In the genomic region with DNA sequence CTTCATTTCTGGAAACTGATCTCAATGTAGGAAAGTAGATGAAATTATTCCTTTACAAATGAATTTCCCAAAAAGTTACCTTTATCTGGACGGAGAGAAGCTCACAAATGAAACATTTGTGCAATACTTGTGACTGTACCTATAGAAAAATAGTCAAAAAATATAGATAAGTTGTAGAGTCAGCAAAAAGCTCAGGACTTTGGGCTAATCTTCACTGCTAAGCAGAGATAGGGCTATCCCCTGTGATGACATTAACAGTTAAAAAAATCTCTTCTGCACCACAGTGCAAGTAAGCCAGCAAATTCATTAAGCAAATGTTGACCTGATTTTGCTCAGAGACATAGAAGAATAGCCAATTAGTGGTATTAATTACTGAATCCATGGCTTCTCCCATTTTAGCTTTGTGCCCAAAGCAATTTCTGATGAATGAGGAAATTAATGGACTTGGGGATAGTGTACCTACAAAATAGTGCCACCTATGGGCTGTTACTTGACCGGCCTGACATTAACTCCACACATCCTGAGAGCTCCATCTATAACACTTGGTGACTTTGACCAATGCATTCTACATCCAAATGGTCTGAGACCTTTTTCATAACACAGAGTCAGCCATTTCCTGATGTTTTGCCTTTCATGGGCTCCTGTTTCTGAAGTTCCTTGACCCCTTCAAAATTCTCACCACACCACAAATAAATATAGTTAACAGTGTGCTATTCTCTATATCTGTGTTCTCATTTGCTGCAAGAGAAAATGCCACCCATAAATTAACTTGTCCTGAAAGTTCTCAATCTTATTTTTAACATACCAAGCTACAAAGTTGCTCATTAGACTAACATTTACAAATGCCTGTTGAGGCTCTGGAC, we compare ENCODE assay signal across 8 cellular contexts.
DNase-seq lines count a peak whose midpoint lies in the region; ATAC-seq and TF ChIP-seq lines count a peak whose summit lies in the region.

No MANE protein-coding gene starts in this region.

- no peak overlapping the region for H3K4me3 ChIP-seq in endodermal cell (ENCODE audit: low read length)

- H3K9ac ChIP-seq in endodermal cell (ENCODE audit: extremely low read depth, low read length, poor library complexity, severe bottlenecking), result no peak overlapping the region

- CTCF ChIA-PET in activated naive CD4-positive, alpha-beta T cell treated with anti-CD3 and anti-CD28 coated beads, Interleukin-2, amount 10 ng/mL, durations not matched to agents 7 days and 5 days (lab: Charles Lee), result interaction anchor here (0.5 to 3.9 kb wide), 22 partner anchors 10 to 731 kb away, joined by 3 to 56 read pairs (median 5); no protein-coding TSS in a partner anchor

- no peaks in the 10 kb centered on the region for H3K9me3 Mint-ChIP-seq in activated naive CD4-positive, alpha-beta T cell treated with anti-CD3 and anti-CD28 coated beads, Interleukin-2, amount 50 U/mL, for 72 hours
- H3K9me3 Mint-ChIP-seq in activated naive CD4-positive, alpha-beta T cell treated with anti-CD3 and anti-CD28 coated beads, Interleukin-2, amount 10 ng/mL, durations not matched to agents 7 days and 5 days, result no peaks in the 10 kb centered on the region
- H3K9me3 Mint-ChIP-seq in endodermal cell (no peaks in the 10 kb centered on the region), nephron (no peaks in the 10 kb centered on the region)

- no peaks in the 10 kb centered on the region for H3K9me3 ChIP-seq in endodermal cell (ENCODE audit: control insufficient read depth, low read length)

- H3K36me3 Mint-ChIP-seq in activated naive CD4-positive, alpha-beta T cell treated with anti-CD3 and anti-CD28 coated beads, Interleukin-2, amount 50 U/mL, for 72 hours, result no peaks in the 10 kb centered on the region
- H3K36me3 Mint-ChIP-seq in activated naive CD4-positive, alpha-beta T cell treated with anti-CD3 and anti-CD28 coated beads, Interleukin-2, amount 10 ng/mL, durations not matched to agents 7 days and 5 days, result no peaks in the 10 kb centered on the region
- H3K36me3 Mint-ChIP-seq in endodermal cell (ENCODE audit: low read depth) (no peaks in the 10 kb centered on the region), nephron (ENCODE audit: low read depth) (no peaks in the 10 kb centered on the region)

- no peaks in the 10 kb centered on the region for H3K36me3 ChIP-seq in endodermal cell (ENCODE audit: control insufficient read depth, insufficient read depth, low read length)

- no peak overlapping the region for H3K27ac Mint-ChIP-seq in activated naive CD4-positive, alpha-beta T cell treated with anti-CD3 and anti-CD28 coated beads, Interleukin-2, amount 50 U/mL, for 72 hours
- no peak overlapping the region for H3K27ac Mint-ChIP-seq in activated naive CD4-positive, alpha-beta T cell treated with anti-CD3 and anti-CD28 coated beads, Interleukin-2, amount 10 ng/mL, durations not matched to agents 7 days and 5 days
- H3K27ac Mint-ChIP-seq in endodermal cell (no peak overlapping the region), nephron (no peak overlapping the region)

- H3K27me3 Mint-ChIP-seq in activated naive CD4-positive, alpha-beta T cell treated with anti-CD3 and anti-CD28 coated beads, Interleukin-2, amount 10 ng/mL, durations not matched to agents 7 days and 5 days, result peaks cover 22% of the 10 kb centered on the region
- H3K27me3 Mint-ChIP-seq in endodermal cell (ENCODE audit: insufficient read depth) (no peaks in the 10 kb centered on the region), nephron (ENCODE audit: low read depth) (no peaks in the 10 kb centered on the region)

- ATAC-seq in activated naive CD4-positive, alpha-beta T cell treated with anti-CD3 and anti-CD28 coated beads, Interleukin-2, amount 50 U/mL, for 72 hours, result peak; percentile 34 to 46
- ATAC-seq in HG02973 (IDR thresholded peaks at IDR 0.05; ENCODE audit: unreplicated experiment) (peak; percentile 52), HG03521 (IDR thresholded peaks at IDR 0.05; ENCODE audit: unreplicated experiment) (no peak), GM19035 (IDR thresholded peaks at IDR 0.05; ENCODE audit: unreplicated experiment) (no peak)

- H3K4me3 Mint-ChIP-seq in activated naive CD4-positive, alpha-beta T cell treated with anti-CD3 and anti-CD28 coated beads, Interleukin-2, amount 10 ng/mL, durations not matched to agents 7 days and 5 days, result no peak overlapping the region
- H3K4me3 Mint-ChIP-seq in endodermal cell (no peak overlapping the region), nephron (no peak overlapping the region)

- no peak for DNase-seq in activated naive CD4-positive, alpha-beta T cell treated with anti-CD3 and anti-CD28 coated beads, Interleukin-2, amount 50 U/mL, for 72 hours (ENCODE audit: low spot score in 2 of 2)
- DNase-seq in activated naive CD4-positive, alpha-beta T cell treated with anti-CD3 and anti-CD28 coated beads, Interleukin-2, amount 10 ng/mL, durations not matched to agents 7 days and 5 days, result no peak
- DNase-seq in NOMO-1 (lab: John Stamatoyannopoulos, UW; ENCODE audit: unreplicated experiment in 2 of 2) (peak; percentile 45 to 54), endodermal cell (no peak)

- WGBS in endodermal cell (ENCODE audit: insufficient coverage in 1 of 2, insufficient read length in 1 of 2), 2 experiments, result 52% methylated on average over 2 of the region's 2 CpGs; no CpG with 5 or more reads in 1 of the 2 experiments

- no peaks in the 10 kb centered on the region for H3K4me1 Mint-ChIP-seq in activated naive CD4-positive, alpha-beta T cell treated with anti-CD3 and anti-CD28 coated beads, Interleukin-2, amount 10 ng/mL, durations not matched to agents 7 days and 5 days
- no peaks in the 10 kb centered on the region for H3K4me1 Mint-ChIP-seq in endodermal cell
- H3K4me1 Mint-ChIP-seq in nephron, result no peaks in the 10 kb centered on the region

- H3K27me3 ChIP-seq in endodermal cell (ENCODE audit: control insufficient read depth, insufficient read depth, low read length, poor library complexity, severe bottlenecking), result no peaks in the 10 kb centered on the region

- no peaks in the 10 kb centered on the region for H3K4me1 ChIP-seq in endodermal cell (ENCODE audit: control insufficient read depth, insufficient read depth, low read length)

- H3K27ac ChIP-seq in endodermal cell (ENCODE audit: low read depth, low read length), result no peak overlapping the region

- peak; percentile 81 for TF ChIP-seq CTCF in endodermal cell (conservative IDR thresholded peaks at IDR 0.05)
- TF ChIP-seq CTCF in nephron (IDR thresholded peaks at IDR 0.05; ENCODE audit: unreplicated experiment in 3 of 3), result peak; percentile 34 to 63 (median 50)

Comparison
In these comparisons a context has a peak if more than half of its experiments do, and no peak if none do; other contexts are left out.
1. ATAC-seq: peak in activated naive CD4-positive, alpha-beta T cell treated with anti-CD3 and anti-CD28 coated beads, Interleukin-2, amount 50 U/mL, for 72 hours (2 of 2) and HG02973 (single experiment); none in HG03521 (single experiment) and GM19035 (single experiment).
2. DNase-seq: peak in NOMO-1 (2 of 2); none in activated naive CD4-positive, alpha-beta T cell treated with anti-CD3 and anti-CD28 coated beads, Interleukin-2, amount 50 U/mL, for 72 hours (0 of 2), activated naive CD4-positive, alpha-beta T cell treated with anti-CD3 and anti-CD28 coated beads, Interleukin-2, amount 10 ng/mL, durations not matched to agents 7 days and 5 days (single experiment) and endodermal cell (single experiment).